Comparison of ENCODE assay signal across 9 cellular contexts in genomic region chr9:121598167-121599000, GRCh38. TPM values are rescaled to one million over a fixed set of nuclear protein-coding genes. Genes with fewer than 3 reads are reported as not detected.
DNase-seq lines count a peak whose midpoint lies in the region; ATAC-seq and TF ChIP-seq lines count a peak whose summit lies in the region.
"Had no signal": no experiment of that assay in that cellular context is flagged by ENCODE, and none has a peak within 500 bp of the region (broad histone marks: within the 10 kb centered on the region; RNA-seq: fewer than 3 reads in every experiment).

No MANE protein-coding gene starts in this region.

- no peaks in the 10 kb centered on the region for H3K36me3 ChIP-seq in ovary

- H3K9me3 ChIP-seq in T-helper 17 cell (ENCODE audit: control insufficient read depth, low read length, poor library complexity, severe bottlenecking) (no peaks in the 10 kb centered on the region), ovary (no peaks in the 10 kb centered on the region)

- no peak for ATAC-seq in T-helper 17 cell
- peak; percentile 83 for ATAC-seq in Right ventricle myocardium inferior
- ATAC-seq in GM21360 (IDR thresholded peaks at IDR 0.05; ENCODE audit: unreplicated experiment), result no peak
- no peak for ATAC-seq in GM19395 (IDR thresholded peaks at IDR 0.05; ENCODE audit: unreplicated experiment)
- no peak for ATAC-seq in GM18868 (IDR thresholded peaks at IDR 0.05; ENCODE audit: unreplicated experiment)

- H3K4me1 ChIP-seq in ovary (ENCODE audit: insufficient read depth), result peaks cover 2% of the 10 kb centered on the region

- H3K4me3 Mint-ChIP-seq in Calu3 (ENCODE audit: low read depth, unreplicated experiment) (peak overlapping the region; percentile 72), T-helper 17 cell (peak overlapping the region; percentile 19)
- H3K4me3 Mint-ChIP-seq: memory B cell had no signal

- peaks cover 17% of the 10 kb centered on the region for H3K36me3 Mint-ChIP-seq in Calu3 (ENCODE audit: insufficient read depth, unreplicated experiment)
- H3K36me3 Mint-ChIP-seq in T-helper 17 cell (ENCODE audit: low read depth), result peaks cover 4% of the 10 kb centered on the region

- no peak for TF ChIP-seq POLR2A in ovary (IDR thresholded peaks at IDR 0.05)

- CTCF ChIA-PET in Calu3 (lab: Charles Lee), result interaction anchor here (1.5 kb wide), 1 partner anchor 122 kb away, joined by 5 read pairs; no protein-coding TSS in a partner anchor

- intact Hi-C loops in Calu3 (cut with micrococcal nuclease; ENCODE audit: unreplicated experiment), result no loop called here
- intact Hi-C loops in Right ventricle myocardium inferior (cut with DNase I), result loop anchor here (1.0 to 5.0 kb wide), 3 partner anchors 31 to 394 kb away; no protein-coding TSS in a partner anchor
- intact Hi-C loops in ovary (cut with DNase I), result loop anchor here in 1 of 4 donors (5.0 kb wide), 1 partner anchor 41 kb away; no protein-coding TSS in a partner anchor

- peak overlapping the region; percentile 72 to 89 for H3K27ac ChIP-seq in ovary

- no peak for TF ChIP-seq EP300 in ovary (IDR thresholded peaks at IDR 0.05)

- no peaks in the 10 kb centered on the region for H3K9me3 Mint-ChIP-seq in Calu3 (ENCODE audit: low read depth, unreplicated experiment)

- peaks cover 11% of the 10 kb centered on the region for H3K4me1 Mint-ChIP-seq in Calu3 (ENCODE audit: low read depth, unreplicated experiment)
- H3K4me1 Mint-ChIP-seq in T-helper 17 cell, result peaks cover 2% of the 10 kb centered on the region

- DNase-seq in Calu3 (peak; percentile 80), T-helper 17 cell (no peak), Right ventricle myocardium inferior (ENCODE audit: missing footprints) (peak; percentile 86), ovary (peak; percentile 82 to 89 (median 85)), cortex of kidney (lab: John Stamatoyannopoulos, UW) (no peak)

- H3K27me3 Mint-ChIP-seq in Calu3 (ENCODE audit: unreplicated experiment), result no peaks in the 10 kb centered on the region
- peaks cover 68% of the 10 kb centered on the region for H3K27me3 Mint-ChIP-seq in T-helper 17 cell

- WGBS in ovary, 3 donors, result 13 to 26% (median 13%) methylated on average over 60 to 77 of the region's 77 CpGs

- no peaks in the 10 kb centered on the region for H3K27me3 ChIP-seq in ovary

- H3K27ac Mint-ChIP-seq in Calu3 (ENCODE audit: unreplicated experiment) (peak overlapping the region; percentile 54), T-helper 17 cell (no peak overlapping the region)
- H3K27ac Mint-ChIP-seq: memory B cell had no signal

- TF ChIP-seq CTCF in Calu3 (IDR thresholded peaks at IDR 0.05; ENCODE audit: unreplicated experiment) (no peak), ovary (IDR thresholded peaks at IDR 0.05) (peak; percentile 34 to 48 (median 37))

- peak overlapping the region; percentile 80 for H3K4me3 ChIP-seq in ovary

- TSS peak; percentile 26 for BruUV-seq in Calu3 (replicated peaks; lab: Mats Ljungman, UMichigan)

RNA-seq across cellular contexts. Expression of gene DAB2IP, which starts 53.0 kb away (rescaled TPM):
- total RNA-seq in Calu3 (2022), result 56.3 and 59.0 TPM in 2 replicates
- not detected for total RNA-seq in T-helper 17 cell
- 53.0 TPM for total RNA-seq in Right ventricle myocardium inferior
- 10 to 100 TPM; 24.3 to 95.0 (median 78.7) TPM for total RNA-seq in ovary
- polyA plus RNA-seq in ovary, result 10 to 100 TPM in 1 of 2 donors, 1 to 10 TPM in 1; 9.3 to 29.3 TPM

Comparison
In these comparisons a context has a peak if more than half of its experiments do, and no peak if none do; other contexts are left out.
1. DNase-seq: peak in Calu3 (single experiment), Right ventricle myocardium inferior (single experiment) and ovary (5 of 5); none in T-helper 17 cell (0 of 3) and cortex of kidney (single experiment).
2. RNA of gene DAB2IP, which starts 53.0 kb away (total RNA-seq): 24.3 to 95.0 TPM in ovary, 56.3 to 59.0 TPM in Calu3 and 53.0 TPM in Right ventricle myocardium inferior (single experiment); not detected in T-helper 17 cell; every median in the first group is over 10 times any median in the second.